Comparison of ENCODE assay signal across 13 cellular contexts in genomic region chr9:137236936-137237421, GRCh38. TPM values are rescaled to one million over a fixed set of nuclear protein-coding genes. Genes with fewer than 3 reads are reported as not detected.
DNase-seq lines count a peak whose midpoint lies in the region; ATAC-seq, FAIRE-seq and TF ChIP-seq lines count a peak whose summit lies in the region.
"Had no signal": no experiment of that assay in that cellular context is flagged by ENCODE, and none has a peak within 500 bp of the region (broad histone marks: within the 10 kb centered on the region; RNA-seq: fewer than 3 reads in every experiment).

No MANE protein-coding gene starts in this region.

- TF ChIP-seq POLR2A in GM12892 (IDR thresholded peaks at IDR 0.05; ENCODE audit: low read depth, low read length) (no peak), Raji (IDR thresholded peaks at IDR 0.05; ENCODE audit: insufficient read depth, low read depth, low read length) (peak; percentile 19; the same call in 1 of the 2 replicates)

- CTCF ChIA-PET in A673 (lab: Charles Lee): interaction anchor here (0.5 to 1.1 kb wide), 27 partner anchors 10 to 446 kb away, joined by 3 to 22 read pairs (median 4); partner anchors contain the start of genes ANAPC2, MAN1B1, NELFB and NPDC1

- no peaks in the 10 kb centered on the region for H3K9me3 ChIP-seq in A673 (ENCODE audit: low read depth, low read length, poor library complexity, severe bottlenecking)
- H3K9me3 ChIP-seq in mucosa of rectum (ENCODE audit: control insufficient read depth in 2 of 2, low read length in 2 of 2): no peaks in the 10 kb centered on the region
- no peaks in the 10 kb centered on the region for H3K9me3 ChIP-seq in effector memory CD4-positive, alpha-beta T cell (ENCODE audit: control insufficient read depth, low read length)
- H3K9me3 ChIP-seq: ovary had no signal

- POLR2A ChIA-PET in A673 (lab: Charles Lee; ENCODE audit: low non-redundant PET): interaction anchor here (0.6 kb wide), 3 partner anchors 8 to 207 kb away, joined by 3 to 7 read pairs (median 7); no protein-coding TSS in a partner anchor

- H3K27me3 ChIP-seq in A673 (replicated peaks; ENCODE audit: insufficient read depth, low read depth, low read length, poor library complexity) (no peaks in the 10 kb centered on the region), mucosa of rectum (ENCODE audit: control insufficient read depth in 2 of 2, insufficient read depth in 2 of 2, low read length in 2 of 2) (peaks cover 11 to 22% of the 10 kb centered on the region in 2 donors)
- H3K27me3 ChIP-seq in effector memory CD4-positive, alpha-beta T cell (replicated peaks; ENCODE audit: control insufficient read depth, insufficient read depth, low read length, poor library complexity, severe bottlenecking): no peaks in the 10 kb centered on the region
- H3K27me3 ChIP-seq: ovary had no signal

- H3K4me3 ChIP-seq in A673 (ENCODE audit: low read depth, low read length, poor library complexity, severe bottlenecking): peak overlapping the region; percentile 16
- peak overlapping the region; percentile 13 to 50 for H3K4me3 ChIP-seq in mucosa of rectum (ENCODE audit: low read length in 2 of 2)
- no peak overlapping the region for H3K4me3 ChIP-seq in effector memory CD4-positive, alpha-beta T cell (ENCODE audit: insufficient read depth, low read depth, low read length, poor library complexity, severe bottlenecking)

- FAIRE-seq in GM12892 (lab: Jason Lieb, UNC): peak; percentile 67
- FAIRE-seq: keratinocyte had no signal

- peak overlapping the region; percentile 62 for H3K27ac ChIP-seq in A673 (ENCODE audit: low read depth, low read length, poor library complexity, severe bottlenecking)
- H3K27ac ChIP-seq in mucosa of rectum (ENCODE audit: low read depth in 2 of 2, low read length in 2 of 2): peak overlapping the region; percentile 75 to 80
- no peak overlapping the region for H3K27ac ChIP-seq in effector memory CD4-positive, alpha-beta T cell (ENCODE audit: insufficient read depth, low read length, poor library complexity, severe bottlenecking)

- BruUV-seq in A673 (replicated peaks; lab: Mats Ljungman, UMichigan): no TSS peak

- H3K36me3 ChIP-seq in A673 (ENCODE audit: insufficient read depth, low read length, poor library complexity, severe bottlenecking): peaks cover 4% of the 10 kb centered on the region
- H3K36me3 ChIP-seq in mucosa of rectum (ENCODE audit: control insufficient read depth in 2 of 2, insufficient read depth in 2 of 2, low read length in 2 of 2): peaks cover 0 to under 1% of the 10 kb centered on the region in 2 donors
- H3K36me3 ChIP-seq in effector memory CD4-positive, alpha-beta T cell (ENCODE audit: control insufficient read depth, insufficient read depth, low read length): peaks cover 1% of the 10 kb centered on the region
- H3K36me3 ChIP-seq: ovary had no signal

- peak overlapping the region; percentile 63 to 65 for H3K9ac ChIP-seq in mucosa of rectum (ENCODE audit: low read depth in 1 of 2, low read length in 2 of 2)

- ATAC-seq in HG02981 (IDR thresholded peaks at IDR 0.05; ENCODE audit: unreplicated experiment): no peak
- no peak for ATAC-seq in HG03108 (IDR thresholded peaks at IDR 0.05; ENCODE audit: unreplicated experiment)
- no peak for ATAC-seq in HG03571 (IDR thresholded peaks at IDR 0.05; ENCODE audit: unreplicated experiment)

- H3K4me1 ChIP-seq in A673 (ENCODE audit: insufficient read depth, low read length, poor library complexity, severe bottlenecking) (peaks cover 17% of the 10 kb centered on the region), mucosa of rectum (ENCODE audit: control insufficient read depth in 2 of 2, insufficient read depth in 2 of 2, low read length in 2 of 2) (peaks cover 36 to 43% of the 10 kb centered on the region in 2 donors)
- H3K4me1 ChIP-seq in effector memory CD4-positive, alpha-beta T cell (ENCODE audit: control insufficient read depth, insufficient read depth, low read length, poor library complexity, severe bottlenecking): peaks cover 17% of the 10 kb centered on the region

- intact Hi-C loops in A673 (cut with micrococcal nuclease; ENCODE audit: unreplicated experiment): loop anchor here (5.0 kb wide), 1 partner anchor 190 kb away; the partner anchor contains the start of gene NPDC1

- TF ChIP-seq CTCF in A673 (conservative IDR thresholded peaks at IDR 0.05; ENCODE audit: low read depth, low read length): no peak

- no peak for DNase-seq in A673 (ENCODE audit: low spot score)
- no peak for DNase-seq in GM12892 (ENCODE audit: insufficient read length)
- no peak for DNase-seq in effector memory CD4-positive, alpha-beta T cell

RNA-seq across cellular contexts. Expression of gene TUBB4B, which starts 4.1 kb away (rescaled TPM):
- 645 and 714 TPM in 2 replicates for total RNA-seq in A673 (2021)
- 96.6 TPM for polyA plus RNA-seq in GM12892 (2012; ENCODE audit: missing spikeins)

RNA-seq across cellular contexts. Expression of gene SLC34A3, which starts 6.3 kb away (rescaled TPM):
- total RNA-seq in A673 (2021): not detected in 2 replicates
- not detected for polyA plus RNA-seq in GM12892 (2012; ENCODE audit: missing spikeins)
- total RNA-seq: activated CD8-positive, alpha-beta memory T cell treated with anti-CD3 and anti-CD28 coated beads for 36 hours; fibroblast of lung; T-helper 1 cell treated with Interleukin-12 subunit alpha and Interleukin-12 subunit beta and Interleukin-4 antibody, amounts not matched to agents 30 ng/mL and 1 ng/mL, for 36 hours had no signal
- polyA plus RNA-seq: fibroblast of lung, keratinocyte, ovary had no signal

RNA-seq across cellular contexts. Expression of gene RNF224, which starts 9.7 kb away (rescaled TPM):
- total RNA-seq in A673 (2021): 0.17 TPM in 1 of 2 replicates, not detected in the other
- polyA plus RNA-seq in GM12892 (2012; ENCODE audit: missing spikeins): not detected
- total RNA-seq: activated CD8-positive, alpha-beta memory T cell treated with anti-CD3 and anti-CD28 coated beads for 36 hours; T-helper 1 cell treated with Interleukin-12 subunit alpha and Interleukin-12 subunit beta and Interleukin-4 antibody, amounts not matched to agents 30 ng/mL and 1 ng/mL, for 36 hours had no signal
- polyA plus RNA-seq: fibroblast of lung, keratinocyte, ovary had no signal

RNA-seq across cellular contexts. Expression of gene CYSRT1, which starts 12.0 kb away (rescaled TPM):
- total RNA-seq in A673 (2021): 0.37 TPM in 1 of 2 replicates, not detected in the other
- 0.81 TPM for polyA plus RNA-seq in GM12892 (2012; ENCODE audit: missing spikeins)

RNA-seq across cellular contexts. Expression of gene STPG3, which starts 14.1 kb away (rescaled TPM):
- total RNA-seq in A673 (2021): 0.35 TPM in 1 of 2 replicates, not detected in the other
- 0.57 TPM for polyA plus RNA-seq in GM12892 (2012; ENCODE audit: missing spikeins)
- total RNA-seq: activated CD8-positive, alpha-beta memory T cell treated with anti-CD3 and anti-CD28 coated beads for 36 hours; fibroblast of lung; ovary had no signal
- polyA plus RNA-seq: fibroblast of lung, keratinocyte, ovary had no signal
